In genomic region chr1:172390620-172391491, GRCh38 we compare ENCODE assay signal across 8 cellular contexts. TPM values are rescaled to one million over a fixed set of nuclear protein-coding genes. Genes with fewer than 3 reads are reported as not detected.
DNase-seq lines count a peak whose midpoint lies in the region; ATAC-seq and TF ChIP-seq lines count a peak whose summit lies in the region.
"Had no signal": no experiment of that assay in that cellular context is flagged by ENCODE, and none has a peak within 500 bp of the region (broad histone marks: within the 10 kb centered on the region; RNA-seq: fewer than 3 reads in every experiment).

No MANE protein-coding gene starts in this region.

- H3K4me3 Mint-ChIP-seq in dendritic cell treated with granulocyte-macrophage colony-stimulating factor and Interleukin-4, amounts not matched to agents 40 ng/mL and 50 ng/mL, for 4 days, result no peak overlapping the region

- peak; percentile 22 for TF ChIP-seq POLR2A in GM19099 (IDR thresholded peaks at IDR 0.05; ENCODE audit: extremely low read depth, insufficient read length, low read depth)

- H3K27ac Mint-ChIP-seq in dendritic cell treated with granulocyte-macrophage colony-stimulating factor and Interleukin-4, amounts not matched to agents 40 ng/mL and 50 ng/mL, for 4 days, result peak overlapping the region; percentile 83

- H3K36me3 Mint-ChIP-seq in dendritic cell treated with granulocyte-macrophage colony-stimulating factor and Interleukin-4, amounts not matched to agents 40 ng/mL and 50 ng/mL, for 4 days (ENCODE audit: low read depth), result no peaks in the 10 kb centered on the region

- intact Hi-C loops in dendritic cell treated with granulocyte-macrophage colony-stimulating factor and Interleukin-4, amounts not matched to agents 40 ng/mL and 50 ng/mL, for 4 days (cut with micrococcal nuclease), result loop anchor here (10.0 kb wide), 1 partner anchor 586 kb away; no protein-coding TSS in a partner anchor

- no peaks in the 10 kb centered on the region for H3K27me3 Mint-ChIP-seq in dendritic cell treated with granulocyte-macrophage colony-stimulating factor and Interleukin-4, amounts not matched to agents 40 ng/mL and 50 ng/mL, for 4 days

- H3K4me1 Mint-ChIP-seq in dendritic cell treated with granulocyte-macrophage colony-stimulating factor and Interleukin-4, amounts not matched to agents 40 ng/mL and 50 ng/mL, for 4 days (ENCODE audit: low read depth), result peaks cover 33% of the 10 kb centered on the region

- TF ChIP-seq CTCF in omental fat pad (IDR thresholded peaks at IDR 0.05), result no peak

- H3K9me3 Mint-ChIP-seq in dendritic cell treated with granulocyte-macrophage colony-stimulating factor and Interleukin-4, amounts not matched to agents 40 ng/mL and 50 ng/mL, for 4 days, result no peaks in the 10 kb centered on the region

- DNase-seq in omental fat pad (ENCODE audit: low spot score), result peak; percentile 25
- no peak for DNase-seq in RKO (ENCODE audit: low spot score)
- no peak for DNase-seq in NCI-H446 (lab: John Stamatoyannopoulos, UW)
- DNase-seq in stimulated activated CD4-positive, alpha-beta T cell treated with anti-CD3 and anti-CD28 coated beads, Interleukin-1b, Interleukin-23, amount 100 ng/mL, for 48 hours, result no peak

- ATAC-seq in HG03060 (IDR thresholded peaks at IDR 0.05; ENCODE audit: low read depth, unreplicated experiment), result peak; percentile 41
- ATAC-seq in omental fat pad (ENCODE audit: low FRiP score), result no peak

RNA-seq across cellular contexts. Expression of gene C1orf105, which starts 29.6 kb away (rescaled TPM):
- not detected for total RNA-seq in omental fat pad
- total RNA-seq: pulmonary artery endothelial cell had no signal

RNA-seq across cellular contexts. Expression of gene PIGC, which starts 53.0 kb away (rescaled TPM):
- total RNA-seq in omental fat pad, result 10 to 100 TPM; 12.6 to 20.2 (median 19.5) TPM
